Comparison of ENCODE assay signal across 33 cellular contexts in genomic region chr4:108367751-108368150, GRCh38.
"Had no signal": no experiment of that assay in that cellular context is flagged by ENCODE, and none has a peak within 500 bp of the region (broad histone marks: within the 10 kb centered on the region; RNA-seq: fewer than 3 reads in every experiment).

No MANE protein-coding gene starts in this region.

- DNase-seq: activated CD4-positive, alpha-beta memory T cell treated with anti-CD3 and anti-CD28 coated beads, Interleukin-2, amount 10 ng/mL, durations not matched to agents 7 days and 5 days; activated CD4-positive, alpha-beta T cell treated with anti-CD3 and anti-CD28 coated beads for 1 hour; activated CD4-positive, alpha-beta T cell treated with anti-CD3 and anti-CD28 coated beads for 4 hours; activated CD4-positive, alpha-beta T cell treated with anti-CD3 and anti-CD28 coated beads, Interleukin-2, amount 10 ng/mL, durations not matched to agents 7 days and 5 days; activated CD4-positive, alpha-beta T cell treated with anti-CD3 and anti-CD28 coated beads, Interleukin-2, amount 50 U/mL, for 4 hours; activated CD8-positive, alpha-beta memory T cell treated with anti-CD3 and anti-CD28 coated beads, Interleukin-2, amount 10 ng/mL, durations not matched to agents 7 days and 5 days; activated CD8-positive, alpha-beta memory T cell treated with anti-CD3 and anti-CD28 coated beads, Interleukin-2, amount 50 U/mL, for 4 hours; activated effector memory CD4-positive, alpha-beta T cell treated with anti-CD3 and anti-CD28 coated beads, Interleukin-2, amount 50 U/mL, for 16 hours; activated naive CD4-positive, alpha-beta T cell treated with anti-CD3 and anti-CD28 coated beads for 36 hours; activated naive CD8-positive, alpha-beta T cell treated with anti-CD3 and anti-CD28 coated beads, Interleukin-2, amount 10 ng/mL, durations not matched to agents 7 days and 5 days; activated T-cell treated with anti-CD3 and anti-CD28 coated beads, Interleukin-2, amount 50 U/mL, for 1 hour; activated T-cell treated with anti-CD3 and anti-CD28 coated beads, Interleukin-2, amount 50 U/mL, for 48 hours; central memory CD4-positive, alpha-beta T cell; cerebellar nuclear complex; colonic mucosa; effector CD8-positive, alpha-beta T cell; esophagus squamous epithelium; foreskin melanocyte; heart right ventricle; T-helper 1 cell; T-helper 2 cell had no signal

- ATAC-seq: activated CD8-positive, alpha-beta memory T cell treated with anti-CD3 and anti-CD28 coated beads, Interleukin-2, amount 10 ng/mL, durations not matched to agents 7 days and 5 days; activated naive CD4-positive, alpha-beta T cell treated with anti-CD3 and anti-CD28 coated beads, Interleukin-2, amount 50 U/mL, for 72 hours; gastroesophageal sphincter; heart right ventricle; WTC11 had no signal

- H3K36me3 Mint-ChIP-seq: activated CD8-positive, alpha-beta memory T cell treated with anti-CD3 and anti-CD28 coated beads, Interleukin-2, amount 10 ng/mL, durations not matched to agents 7 days and 5 days; activated naive CD4-positive, alpha-beta T cell treated with anti-CD3 and anti-CD28 coated beads, Interleukin-2, amount 50 U/mL, for 72 hours; brain; WTC11 had no signal

- H3K9me3 Mint-ChIP-seq: activated CD4-positive, alpha-beta memory T cell treated with anti-CD3 and anti-CD28 coated beads, Interleukin-2, amount 10 ng/mL, durations not matched to agents 7 days and 5 days; activated naive CD4-positive, alpha-beta T cell treated with anti-CD3 and anti-CD28 coated beads for 36 hours; activated naive CD4-positive, alpha-beta T cell treated with anti-CD3 and anti-CD28 coated beads, Interleukin-2, amount 50 U/mL, for 72 hours; activated naive CD8-positive, alpha-beta T cell treated with anti-CD3 and anti-CD28 coated beads, Interleukin-2, amount 10 ng/mL, durations not matched to agents 7 days and 5 days; activated T-helper 1 cell treated with anti-CD3 and anti-CD28 coated beads, Interleukin-12 subunit alpha, Interleukin-12 subunit beta, Interleukin-2, Interleukin-4 antibody, amounts not matched to agents 30 ng/mL and 10 ng/mL and 1 ng/mL, durations not matched to agents 14 hours and 24 hours and 36 hours; activated T-helper 2 cell treated with anti-CD3 and anti-CD28 coated beads, Interferon-gamma antibody, Interleukin-2, Interleukin-4, amounts not matched to agents 10 μg/mL and 5 μg/mL and 100 μg/mL, durations not matched to agents 14 hours and 24 hours and 36 hours; brain; WTC11 had no signal

- H3K27ac ChIP-seq: ascending aorta, breast epithelium, cardiac muscle cell, colonic mucosa, epithelial cell of prostate, esophagus squamous epithelium, gastroesophageal sphincter, heart right ventricle had no signal

- H3K27ac Mint-ChIP-seq: activated CD4-positive, alpha-beta memory T cell treated with anti-CD3 and anti-CD28 coated beads, Interleukin-2, amount 10 ng/mL, durations not matched to agents 7 days and 5 days; activated CD4-positive, alpha-beta T cell treated with anti-CD3 and anti-CD28 coated beads, Interleukin-2, amount 10 ng/mL, durations not matched to agents 7 days and 5 days; activated CD8-positive, alpha-beta memory T cell treated with anti-CD3 and anti-CD28 coated beads, Interleukin-2, amount 10 ng/mL, durations not matched to agents 7 days and 5 days; activated naive CD4-positive, alpha-beta T cell treated with anti-CD3 and anti-CD28 coated beads for 36 hours; activated T-helper 1 cell treated with anti-CD3 and anti-CD28 coated beads, Interleukin-12 subunit alpha, Interleukin-12 subunit beta, Interleukin-2, Interleukin-4 antibody, amounts not matched to agents 30 ng/mL and 10 ng/mL and 1 ng/mL, durations not matched to agents 14 hours and 24 hours and 36 hours; activated T-helper 2 cell treated with anti-CD3 and anti-CD28 coated beads, Interferon-gamma antibody, Interleukin-2, Interleukin-4, amounts not matched to agents 10 μg/mL and 5 μg/mL and 100 μg/mL, durations not matched to agents 14 hours and 24 hours and 36 hours; WTC11 had no signal

- H3K4me3 Mint-ChIP-seq: activated CD4-positive, alpha-beta memory T cell treated with anti-CD3 and anti-CD28 coated beads, Interleukin-2, amount 10 ng/mL, durations not matched to agents 7 days and 5 days; activated CD4-positive, alpha-beta T cell treated with anti-CD3 and anti-CD28 coated beads, Interleukin-2, amount 10 ng/mL, durations not matched to agents 7 days and 5 days; activated CD8-positive, alpha-beta memory T cell treated with anti-CD3 and anti-CD28 coated beads, Interleukin-2, amount 10 ng/mL, durations not matched to agents 7 days and 5 days; activated naive CD4-positive, alpha-beta T cell treated with anti-CD3 and anti-CD28 coated beads for 36 hours; activated naive CD8-positive, alpha-beta T cell treated with anti-CD3 and anti-CD28 coated beads, Interleukin-2, amount 10 ng/mL, durations not matched to agents 7 days and 5 days; activated T-helper 1 cell treated with anti-CD3 and anti-CD28 coated beads, Interleukin-12 subunit alpha, Interleukin-12 subunit beta, Interleukin-2, Interleukin-4 antibody, amounts not matched to agents 30 ng/mL and 10 ng/mL and 1 ng/mL, durations not matched to agents 14 hours and 24 hours and 36 hours; brain; WTC11 had no signal

- H3K9me3 ChIP-seq: ascending aorta, breast epithelium, colonic mucosa, esophagus squamous epithelium, gastroesophageal sphincter, heart right ventricle had no signal

- H3K27me3 ChIP-seq: ascending aorta, cardiac muscle cell, colonic mucosa had no signal

- H3K4me3 ChIP-seq: ascending aorta, breast epithelium, cardiac muscle cell, colonic mucosa, esophagus squamous epithelium, gastroesophageal sphincter, heart right ventricle had no signal

- H3K4me1 ChIP-seq: ascending aorta, breast epithelium, colonic mucosa, esophagus squamous epithelium, gastroesophageal sphincter, heart right ventricle had no signal

- FAIRE-seq: endometrium, endothelial cell of umbilical vein had no signal

- H3K36me3 ChIP-seq: ascending aorta, breast epithelium, cardiac muscle cell, colonic mucosa, esophagus squamous epithelium, gastroesophageal sphincter, heart right ventricle had no signal
